Comparison of ENCODE assay signal across 8 cellular contexts in the genomic region with DNA sequence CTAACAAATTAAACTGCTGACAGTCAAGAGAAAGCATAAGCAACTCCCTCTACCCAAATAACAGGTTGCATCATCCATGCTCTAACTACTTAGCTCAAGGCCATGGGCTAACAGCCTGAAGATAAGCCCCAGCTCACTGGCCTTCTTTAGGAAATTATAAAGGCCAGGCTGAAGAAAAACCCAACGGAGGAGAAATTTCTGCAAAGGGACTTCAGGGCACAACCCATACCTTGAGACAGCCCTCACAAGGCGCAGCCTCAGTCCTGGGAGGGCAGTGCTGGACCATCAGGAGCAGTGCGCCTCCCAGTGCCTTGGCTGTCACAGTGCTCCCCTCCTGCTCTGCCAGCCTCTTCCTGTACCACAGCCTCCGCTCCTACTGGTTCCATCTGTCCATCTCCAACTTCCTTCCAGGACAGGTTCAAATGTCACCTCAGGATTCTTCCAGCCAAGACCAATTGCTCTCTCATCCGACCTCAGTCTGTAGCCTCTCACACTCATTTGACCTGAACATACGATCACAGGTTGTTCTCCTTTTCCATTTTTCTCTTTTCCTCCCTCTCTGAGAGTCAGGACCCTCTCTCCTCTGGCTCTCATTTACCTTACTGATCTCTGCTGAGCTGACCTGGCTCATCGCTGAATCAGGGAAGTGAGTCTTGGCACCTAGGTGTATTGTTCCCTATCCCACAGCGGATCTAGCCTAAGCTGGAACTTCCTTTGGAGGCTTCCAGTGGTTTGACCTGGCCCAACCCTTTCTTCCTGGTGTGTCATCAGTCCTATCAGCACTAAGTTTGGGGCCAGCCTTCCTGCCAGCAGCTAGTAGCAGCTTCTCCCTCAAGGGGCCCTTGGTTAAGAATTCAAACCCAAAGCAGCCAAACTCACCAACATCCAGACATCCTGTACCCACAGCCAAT. TPM values are rescaled to one million over a fixed set of nuclear protein-coding genes. Genes with fewer than 3 reads are reported as not detected.
DNase-seq lines count a peak whose midpoint lies in the region; ATAC-seq and TF ChIP-seq lines count a peak whose summit lies in the region.

No MANE protein-coding gene starts in this region.

- no peaks in the 10 kb centered on the region for H3K9me3 Mint-ChIP-seq in stimulated activated naive CD8-positive, alpha-beta T cell treated with anti-CD3 and anti-CD28 coated beads, Interleukin-15, Interleukin-2, amounts not matched to agents 100 ng/mL and 50 ng/mL, for 24 hours
- no peaks in the 10 kb centered on the region for H3K9me3 Mint-ChIP-seq in activated T-helper 1 cell treated with anti-CD3 and anti-CD28 coated beads, Interleukin-12 subunit alpha, Interleukin-12 subunit beta, Interleukin-2, Interleukin-4 antibody, amounts not matched to agents 30 ng/mL and 10 ng/mL and 1 ng/mL, durations not matched to agents 14 hours and 24 hours and 36 hours

- no peaks in the 10 kb centered on the region for H3K27me3 ChIP-seq in thyroid gland

- peaks cover 5 to 12% of the 10 kb centered on the region in 2 donors for H3K36me3 ChIP-seq in thyroid gland

- peak overlapping the region; percentile 21; the same call in 1 of the 2 replicates for H3K4me3 ChIP-seq in iPS-18c (ENCODE audit: insufficient read depth, low read depth, low read length)
- H3K4me3 ChIP-seq in thyroid gland (replicated peaks in 1 of 3), result peak overlapping the region in 1 of 3 donors; percentile 99

- peak overlapping the region; percentile 92 for H3K4me3 Mint-ChIP-seq in stimulated activated naive CD8-positive, alpha-beta T cell treated with anti-CD3 and anti-CD28 coated beads, Interleukin-15, Interleukin-2, amounts not matched to agents 100 ng/mL and 50 ng/mL, for 24 hours
- H3K4me3 Mint-ChIP-seq in activated T-helper 1 cell treated with anti-CD3 and anti-CD28 coated beads, Interleukin-12 subunit alpha, Interleukin-12 subunit beta, Interleukin-2, Interleukin-4 antibody, amounts not matched to agents 30 ng/mL and 10 ng/mL and 1 ng/mL, durations not matched to agents 14 hours and 24 hours and 36 hours, result peak overlapping the region; percentile 96

- peaks cover 19 to 47% of the 10 kb centered on the region in 2 donors for H3K4me1 ChIP-seq in thyroid gland

- no peak for DNase-seq in stimulated activated naive CD8-positive, alpha-beta T cell treated with anti-CD3 and anti-CD28 coated beads, Interleukin-15, Interleukin-2, amounts not matched to agents 100 U/mL and 50 U/mL, for 24 hours
- DNase-seq in activated T-helper 1 cell treated with anti-CD3 and anti-CD28 coated beads, Interleukin-12 subunit alpha, Interleukin-12 subunit beta, Interleukin-2, Interleukin-4 antibody, amounts not matched to agents 30 ng/mL and 10 ng/mL and 1 ng/mL, durations not matched to agents 14 hours and 24 hours and 36 hours (ENCODE audit: low spot score), result no peak
- DNase-seq in thyroid gland (peak; percentile 25 to 27), GOT3 (lab: John Stamatoyannopoulos, UW) (no peak), NCI-H524 treated with DMSO at 0.1 percent for 48 hours (lab: John Stamatoyannopoulos, UW) (no peak)

- ATAC-seq in stimulated activated naive CD8-positive, alpha-beta T cell treated with anti-CD3 and anti-CD28 coated beads, Interleukin-15, Interleukin-2, amounts not matched to agents 100 U/mL and 50 U/mL, for 24 hours, result no peak
- no peak for ATAC-seq in HG02981 (IDR thresholded peaks at IDR 0.05; ENCODE audit: unreplicated experiment)

- intact Hi-C loops in activated T-helper 1 cell treated with anti-CD3 and anti-CD28 coated beads, Interleukin-12 subunit alpha, Interleukin-12 subunit beta, Interleukin-2, Interleukin-4 antibody, amounts not matched to agents 30 ng/mL and 10 ng/mL and 1 ng/mL, durations not matched to agents 14 hours and 24 hours and 36 hours (cut with micrococcal nuclease), result no loop called here
- intact Hi-C loops in thyroid gland (cut with DNase I), result loop anchor here (10.0 kb wide), 1 partner anchor 411 kb away; no protein-coding TSS in a partner anchor

- H3K27me3 Mint-ChIP-seq in stimulated activated naive CD8-positive, alpha-beta T cell treated with anti-CD3 and anti-CD28 coated beads, Interleukin-15, Interleukin-2, amounts not matched to agents 100 ng/mL and 50 ng/mL, for 24 hours, result no peaks in the 10 kb centered on the region
- no peaks in the 10 kb centered on the region for H3K27me3 Mint-ChIP-seq in activated T-helper 1 cell treated with anti-CD3 and anti-CD28 coated beads, Interleukin-12 subunit alpha, Interleukin-12 subunit beta, Interleukin-2, Interleukin-4 antibody, amounts not matched to agents 30 ng/mL and 10 ng/mL and 1 ng/mL, durations not matched to agents 14 hours and 24 hours and 36 hours (ENCODE audit: insufficient read depth)

- peaks cover 75% of the 10 kb centered on the region for H3K4me1 Mint-ChIP-seq in stimulated activated naive CD8-positive, alpha-beta T cell treated with anti-CD3 and anti-CD28 coated beads, Interleukin-15, Interleukin-2, amounts not matched to agents 100 ng/mL and 50 ng/mL, for 24 hours (ENCODE audit: low read depth)
- H3K4me1 Mint-ChIP-seq in activated T-helper 1 cell treated with anti-CD3 and anti-CD28 coated beads, Interleukin-12 subunit alpha, Interleukin-12 subunit beta, Interleukin-2, Interleukin-4 antibody, amounts not matched to agents 30 ng/mL and 10 ng/mL and 1 ng/mL, durations not matched to agents 14 hours and 24 hours and 36 hours (ENCODE audit: low read depth), result peaks cover 57% of the 10 kb centered on the region

- no peak for TF ChIP-seq CTCF in thyroid gland (IDR thresholded peaks at IDR 0.05)

- H3K27ac ChIP-seq in thyroid gland, result peak overlapping the region in 2 of 3 donors; percentile 97 to 98

- 80 to 83% methylated on average over 8 of the region's 8 CpGs for WGBS in thyroid gland, 2 donors

- peak in 1 of 2 donors; percentile 7 for TF ChIP-seq POLR2A in thyroid gland (IDR thresholded peaks at IDR 0.05)

- H3K27ac Mint-ChIP-seq in stimulated activated naive CD8-positive, alpha-beta T cell treated with anti-CD3 and anti-CD28 coated beads, Interleukin-15, Interleukin-2, amounts not matched to agents 100 ng/mL and 50 ng/mL, for 24 hours, result peak overlapping the region; percentile 59
- no peak overlapping the region for H3K27ac Mint-ChIP-seq in activated T-helper 1 cell treated with anti-CD3 and anti-CD28 coated beads, Interleukin-12 subunit alpha, Interleukin-12 subunit beta, Interleukin-2, Interleukin-4 antibody, amounts not matched to agents 30 ng/mL and 10 ng/mL and 1 ng/mL, durations not matched to agents 14 hours and 24 hours and 36 hours

- peaks cover 37% of the 10 kb centered on the region for H3K36me3 Mint-ChIP-seq in stimulated activated naive CD8-positive, alpha-beta T cell treated with anti-CD3 and anti-CD28 coated beads, Interleukin-15, Interleukin-2, amounts not matched to agents 100 ng/mL and 50 ng/mL, for 24 hours (ENCODE audit: low read depth)
- peaks cover 22% of the 10 kb centered on the region for H3K36me3 Mint-ChIP-seq in activated T-helper 1 cell treated with anti-CD3 and anti-CD28 coated beads, Interleukin-12 subunit alpha, Interleukin-12 subunit beta, Interleukin-2, Interleukin-4 antibody, amounts not matched to agents 30 ng/mL and 10 ng/mL and 1 ng/mL, durations not matched to agents 14 hours and 24 hours and 36 hours (ENCODE audit: low read depth)

- H3K9me3 ChIP-seq in iPS-18c (ENCODE audit: control insufficient read depth, insufficient read depth, low read length), result no peaks in the 10 kb centered on the region
- no peaks in the 10 kb centered on the region for H3K9me3 ChIP-seq in thyroid gland

RNA-seq across cellular contexts. Expression of a gene that starts 1.9 kb away (rescaled TPM):
- total RNA-seq in activated T-helper 1 cell treated with anti-CD3 and anti-CD28 coated beads, Interleukin-12 subunit alpha, Interleukin-12 subunit beta, Interleukin-2, Interleukin-4 antibody, amounts not matched to agents 30 ng/mL and 10 ng/mL and 1 ng/mL, durations not matched to agents 14 hours and 24 hours and 36 hours, result 48.8 and 51.0 TPM in 2 replicates
- 100 to 1,000 TPM; 131 to 223 (median 169) TPM for total RNA-seq in thyroid gland

RNA-seq across cellular contexts. Expression of a gene that starts 27.3 kb away (rescaled TPM):
- total RNA-seq in activated T-helper 1 cell treated with anti-CD3 and anti-CD28 coated beads, Interleukin-12 subunit alpha, Interleukin-12 subunit beta, Interleukin-2, Interleukin-4 antibody, amounts not matched to agents 30 ng/mL and 10 ng/mL and 1 ng/mL, durations not matched to agents 14 hours and 24 hours and 36 hours, result 72.5 and 77.2 TPM in 2 replicates
- 10 to 100 TPM; 27.5 to 46.8 (median 39.5) TPM for total RNA-seq in thyroid gland

Comparison
In these comparisons a context has a peak if more than half of its experiments do, and no peak if none do; other contexts are left out.
1. DNase-seq: peak in thyroid gland (2 of 2); none in stimulated activated naive CD8-positive, alpha-beta T cell treated with anti-CD3 and anti-CD28 coated beads, Interleukin-15, Interleukin-2, amounts not matched to agents 100 U/mL and 50 U/mL, for 24 hours (single experiment), activated T-helper 1 cell treated with anti-CD3 and anti-CD28 coated beads, Interleukin-12 subunit alpha, Interleukin-12 subunit beta, Interleukin-2, Interleukin-4 antibody, amounts not matched to agents 30 ng/mL and 10 ng/mL and 1 ng/mL, durations not matched to agents 14 hours and 24 hours and 36 hours (single experiment), GOT3 (single experiment) and NCI-H524 treated with DMSO at 0.1 percent for 48 hours (single experiment).